1 cellular context compared by ENCODE assay signal in the genomic region with DNA sequence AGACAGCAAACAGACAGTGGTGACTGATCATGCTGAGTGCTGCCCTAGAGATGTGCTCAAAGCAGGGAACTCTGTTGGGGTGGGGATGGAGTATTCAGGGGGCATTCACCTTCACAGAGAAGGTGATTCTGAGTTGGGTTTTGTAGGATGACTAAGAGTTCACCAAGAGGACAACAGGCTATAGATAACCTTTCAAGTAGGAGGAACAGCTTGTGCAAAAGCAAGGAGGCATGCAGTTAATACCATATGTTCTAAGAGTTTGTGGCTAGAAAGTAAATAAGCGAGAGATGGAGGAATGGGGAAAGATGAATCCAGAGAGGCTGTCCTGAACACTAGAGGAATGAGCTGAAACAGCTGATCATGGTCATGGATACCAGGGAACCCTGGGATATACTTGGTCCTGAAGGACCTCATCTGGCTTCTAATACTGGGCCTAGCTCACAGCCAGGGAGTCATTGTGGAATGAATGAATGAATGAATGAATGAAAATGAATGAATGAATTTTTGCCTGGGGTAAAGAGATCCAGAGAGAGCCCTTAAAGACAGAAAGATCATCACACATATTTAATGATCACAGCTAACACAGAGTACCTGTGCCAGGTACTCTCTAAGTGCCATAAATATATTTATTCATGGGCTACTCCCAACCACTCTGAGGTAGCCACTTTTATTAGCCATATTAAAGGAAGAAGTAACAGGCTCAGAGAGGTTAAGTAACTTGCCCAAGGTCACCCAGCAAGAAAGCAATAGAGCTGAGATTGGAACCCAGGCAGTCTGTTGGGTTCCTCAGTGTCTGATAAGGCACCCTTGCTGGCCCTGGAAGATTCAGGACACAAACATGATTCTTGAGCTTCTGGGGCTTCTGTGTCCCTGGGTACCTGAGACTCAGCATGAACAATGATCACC.
TF ChIP-seq lines count a peak whose summit lies in the region.

No MANE protein-coding gene starts in this region.

TF ChIP-seq in HCT116, 20 proteins besides CTCF, POLR2A, EP300 and RAD21 (continued from another document):
- TF ChIP-seq, protein P1, sequence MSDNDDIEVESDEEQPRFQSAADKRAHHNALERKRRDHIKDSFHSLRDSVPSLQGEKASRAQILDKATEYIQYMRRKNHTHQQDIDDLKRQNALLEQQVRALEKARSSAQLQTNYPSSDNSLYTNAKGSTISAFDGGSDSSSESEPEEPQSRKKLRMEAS (IDR thresholded peaks at IDR 0.05) = peak; percentile 28; the same call in 1 of the 2 replicates
- peak; percentile 48; the same call in 1 of the 2 replicates for TF ChIP-seq SP1 (IDR thresholded peaks at IDR 0.05; ENCODE audit: low read depth)
- no peak for TF ChIP-seq EZH2 (IDR thresholded peaks at IDR 0.05)
- TF ChIP-seq, protein P2, sequence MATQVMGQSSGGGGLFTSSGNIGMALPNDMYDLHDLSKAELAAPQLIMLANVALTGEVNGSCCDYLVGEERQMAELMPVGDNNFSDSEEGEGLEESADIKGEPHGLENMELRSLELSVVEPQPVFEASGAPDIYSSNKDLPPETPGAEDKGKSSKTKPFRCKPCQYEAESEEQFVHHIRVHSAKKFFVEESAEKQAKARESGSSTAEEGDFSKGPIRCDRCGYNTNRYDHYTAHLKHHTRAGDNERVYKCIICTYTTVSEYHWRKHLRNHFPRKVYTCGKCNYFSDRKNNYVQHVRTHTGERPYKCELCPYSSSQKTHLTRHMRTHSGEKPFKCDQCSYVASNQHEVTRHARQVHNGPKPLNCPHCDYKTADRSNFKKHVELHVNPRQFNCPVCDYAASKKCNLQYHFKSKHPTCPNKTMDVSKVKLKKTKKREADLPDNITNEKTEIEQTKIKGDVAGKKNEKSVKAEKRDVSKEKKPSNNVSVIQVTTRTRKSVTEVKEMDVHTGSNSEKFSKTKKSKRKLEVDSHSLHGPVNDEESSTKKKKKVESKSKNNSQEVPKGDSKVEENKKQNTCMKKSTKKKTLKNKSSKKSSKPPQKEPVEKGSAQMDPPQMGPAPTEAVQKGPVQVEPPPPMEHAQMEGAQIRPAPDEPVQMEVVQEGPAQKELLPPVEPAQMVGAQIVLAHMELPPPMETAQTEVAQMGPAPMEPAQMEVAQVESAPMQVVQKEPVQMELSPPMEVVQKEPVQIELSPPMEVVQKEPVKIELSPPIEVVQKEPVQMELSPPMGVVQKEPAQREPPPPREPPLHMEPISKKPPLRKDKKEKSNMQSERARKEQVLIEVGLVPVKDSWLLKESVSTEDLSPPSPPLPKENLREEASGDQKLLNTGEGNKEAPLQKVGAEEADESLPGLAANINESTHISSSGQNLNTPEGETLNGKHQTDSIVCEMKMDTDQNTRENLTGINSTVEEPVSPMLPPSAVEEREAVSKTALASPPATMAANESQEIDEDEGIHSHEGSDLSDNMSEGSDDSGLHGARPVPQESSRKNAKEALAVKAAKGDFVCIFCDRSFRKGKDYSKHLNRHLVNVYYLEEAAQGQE (IDR thresholded peaks at IDR 0.05; ENCODE audit: low read depth) = no peak
- no peak for TF ChIP-seq FOSL1 (IDR thresholded peaks at IDR 0.05; ENCODE audit: low read depth)
- no peak for TF ChIP-seq ZNF274 (IDR thresholded peaks at IDR 0.05; ENCODE audit: low read depth, low read length)
- peak; percentile 27; the same call in 1 of the 2 replicates for TF ChIP-seq CBX3 (IDR thresholded peaks at IDR 0.05; ENCODE audit: low read depth)
- no peak for TF ChIP-seq ELF1 (IDR thresholded peaks at IDR 0.05; ENCODE audit: borderline replicate concordance, low read depth)
- no peak for TF ChIP-seq CEBPB (IDR thresholded peaks at IDR 0.05; ENCODE audit: low read depth)
- TF ChIP-seq ZFX (IDR thresholded peaks at IDR 0.05) = no peak
- no peak for TF ChIP-seq POLR2AphosphoS5 (IDR thresholded peaks at IDR 0.05; ENCODE audit: low read depth, low read length)
TF ChIP-seq in HCT116: peak in this region for 4.
